17 cellular contexts compared by ENCODE assay signal in genomic region chr13:99192480-99192879, GRCh38. TPM values are rescaled to one million over a fixed set of nuclear protein-coding genes. Genes with fewer than 3 reads are reported as not detected.
DNase-seq lines count a peak whose midpoint lies in the region; ATAC-seq, FAIRE-seq and TF ChIP-seq lines count a peak whose summit lies in the region.
"Had no signal": no experiment of that assay in that cellular context is flagged by ENCODE, and none has a peak within 500 bp of the region (broad histone marks: within the 10 kb centered on the region; RNA-seq: fewer than 3 reads in every experiment).

No MANE protein-coding gene starts in this region.

- H4K20me1 ChIP-seq in Loucy (ENCODE audit: insufficient read depth, low read length, poor library complexity, severe bottlenecking) (no peaks in the 10 kb centered on the region), neural progenitor cell (ENCODE audit: low read depth) (no peaks in the 10 kb centered on the region)

- H3K79me2 ChIP-seq in Loucy (ENCODE audit: insufficient read depth, low read length) (no peaks in the 10 kb centered on the region), neural progenitor cell (ENCODE audit: low read depth) (no peaks in the 10 kb centered on the region)

- no peaks in the 10 kb centered on the region for H3F3A ChIP-seq in Loucy (ENCODE audit: low read depth)
- no peaks in the 10 kb centered on the region for H3F3A ChIP-seq in neural progenitor cell (ENCODE audit: low read depth)

- H3K27me3 ChIP-seq in Loucy (ENCODE audit: insufficient read depth, low read length, poor library complexity, severe bottlenecking) (no peaks in the 10 kb centered on the region), neural progenitor cell (no peaks in the 10 kb centered on the region)
- H3K27me3 ChIP-seq: MG63 had no signal

- FAIRE-seq in colon (lab: Jason Lieb, UNC): peak; percentile 85
- FAIRE-seq: A204.1 had no signal

- H3K27me3 Mint-ChIP-seq in neural progenitor cell (ENCODE audit: insufficient read depth, low read depth): peaks cover 7% of the 10 kb centered on the region

- ATAC-seq in HG02763 (IDR thresholded peaks at IDR 0.05; ENCODE audit: unreplicated experiment): no peak
- no peak for ATAC-seq in GM21619 (IDR thresholded peaks at IDR 0.05; ENCODE audit: unreplicated experiment)
- ATAC-seq in HG03196 (IDR thresholded peaks at IDR 0.05; ENCODE audit: unreplicated experiment): no peak

- H3K9me3 ChIP-seq in Loucy (ENCODE audit: insufficient read depth, low read depth, low read length) (no peaks in the 10 kb centered on the region), neural progenitor cell (ENCODE audit: low read depth) (no peaks in the 10 kb centered on the region)

- H3K4me1 Mint-ChIP-seq in neural progenitor cell: no peaks in the 10 kb centered on the region

- no peak for TF ChIP-seq CTCF in C4-2B (conservative IDR thresholded peaks at IDR 0.05)
- 0 out of 2 replicates have a peak, but pooled peaks have one; percentile 13 for TF ChIP-seq CTCF in Loucy (conservative IDR thresholded peaks at IDR 0.05; ENCODE audit: low read length)
- TF ChIP-seq CTCF in neural progenitor cell (IDR thresholded peaks at IDR 0.05): no peak

- H3K9ac ChIP-seq in Loucy (ENCODE audit: low read depth, low read length, poor library complexity, severe bottlenecking) (no peak overlapping the region), neural progenitor cell (no peak overlapping the region)

- H3K27ac ChIP-seq in C4-2B (peak overlapping the region; percentile 47), neural progenitor cell (no peak overlapping the region)
- H3K27ac ChIP-seq: RWPE1 had no signal

- H2AFZ ChIP-seq in Loucy (ENCODE audit: low read length) (no peak overlapping the region), neural progenitor cell (replicated peaks) (no peak overlapping the region)

- no peaks in the 10 kb centered on the region for H3K9me2 ChIP-seq in Loucy (replicated peaks; ENCODE audit: low read depth, low read length)

- no peaks in the 10 kb centered on the region for H3K36me3 Mint-ChIP-seq in neural progenitor cell

- H3K9me3 Mint-ChIP-seq in neural progenitor cell: no peaks in the 10 kb centered on the region

- H3K36me3 ChIP-seq in Loucy (ENCODE audit: insufficient read depth, low read length): no peaks in the 10 kb centered on the region
- no peaks in the 10 kb centered on the region for H3K36me3 ChIP-seq in neural progenitor cell
- H3K36me3 ChIP-seq: MG63 had no signal

- H3K4me3 ChIP-seq in Loucy (ENCODE audit: low read length, poor library complexity, severe bottlenecking): no peak overlapping the region
- no peak overlapping the region for H3K4me3 ChIP-seq in neural progenitor cell
- H3K4me3 ChIP-seq: MG63 had no signal

- no peak overlapping the region for H3K4me2 ChIP-seq in Loucy (ENCODE audit: low read depth, low read length, poor library complexity, severe bottlenecking)
- H3K4me2 ChIP-seq in neural progenitor cell: peak overlapping the region; percentile 20

- DNase-seq in neural progenitor cell (ENCODE audit: low spot score) (no peak), HuH-7 (ENCODE audit: low spot score) (no peak)
- DNase-seq: C1 segment of cervical spinal cord; COR-L47; NCI-H1105; NCI-H1694 treated with DMSO at 0.1 percent for 48 hours; NCI-H345; NK-92 treated with Interleukin-12 subunit alpha and Interleukin-12 subunit beta, amount 100 ng/mL, for 24 hours had no signal

- H3K27ac Mint-ChIP-seq in neural progenitor cell: no peak overlapping the region

- H3K4me3 Mint-ChIP-seq in neural progenitor cell: no peak overlapping the region

- peaks cover 7% of the 10 kb centered on the region for H3K4me1 ChIP-seq in Loucy (ENCODE audit: insufficient read depth, low read length, poor library complexity, severe bottlenecking)
- H3K4me1 ChIP-seq in neural progenitor cell: peaks cover 10% of the 10 kb centered on the region

RNA-seq across cellular contexts. Expression of gene UBAC2, which starts 8.2 kb away (rescaled TPM):
- total RNA-seq in neural progenitor cell (ENCODE audit: low replicate concordance): 87.7 and 93.2 TPM in 2 replicates
